Comparison of ENCODE assay signal across 9 cellular contexts in the genomic region with DNA sequence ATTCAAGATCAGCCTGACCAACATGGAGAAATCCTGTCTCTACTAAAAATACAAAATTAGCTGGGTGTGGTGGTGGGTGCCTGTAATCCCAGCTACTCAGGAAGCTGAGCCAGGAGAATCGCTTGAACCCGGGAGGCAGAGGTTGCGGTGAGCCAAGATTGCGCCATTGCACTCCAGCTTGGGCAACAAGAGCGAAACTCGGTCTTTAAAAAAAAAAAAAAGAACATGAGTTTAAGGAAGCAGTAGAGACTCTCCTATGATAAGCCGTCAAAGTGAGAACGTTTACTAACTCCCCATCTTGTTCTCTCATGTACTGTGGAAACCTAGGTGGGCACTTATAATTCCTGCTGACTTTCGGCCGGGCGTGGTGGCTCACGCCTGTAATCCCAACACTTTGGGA. TPM values are rescaled to one million over a fixed set of nuclear protein-coding genes. Genes with fewer than 3 reads are reported as not detected.
"Had no signal": no experiment of that assay in that cellular context is flagged by ENCODE, and none has a peak within 500 bp of the region (broad histone marks: within the 10 kb centered on the region; RNA-seq: fewer than 3 reads in every experiment).

No MANE protein-coding gene starts in this region.

RNA-seq across cellular contexts. Expression of a gene that starts 6.0 kb away (rescaled TPM):
- total RNA-seq: activated CD4-positive, alpha-beta T cell treated with anti-CD3 and anti-CD28 coated beads, Interleukin-2, amount 10 ng/mL, durations not matched to agents 7 days and 5 days; activated T-cell treated with anti-CD3 and anti-CD28 coated beads, Interleukin-2, amount 50 U/mL, for 72 hours; body of pancreas; glomerular endothelial cell; kidney epithelial cell; mesothelial cell of epicardium; renal cortical epithelial cell; temporal lobe; urinary bladder had no signal

RNA-seq across cellular contexts. Expression of a gene that starts 40.6 kb away (rescaled TPM):
- total RNA-seq: activated CD4-positive, alpha-beta T cell treated with anti-CD3 and anti-CD28 coated beads, Interleukin-2, amount 10 ng/mL, durations not matched to agents 7 days and 5 days; activated T-cell treated with anti-CD3 and anti-CD28 coated beads, Interleukin-2, amount 50 U/mL, for 72 hours; glomerular endothelial cell; kidney epithelial cell; mesothelial cell of epicardium; renal cortical epithelial cell; temporal lobe had no signal
